ENCODE assay signal across 8 cellular contexts in the genomic region with DNA sequence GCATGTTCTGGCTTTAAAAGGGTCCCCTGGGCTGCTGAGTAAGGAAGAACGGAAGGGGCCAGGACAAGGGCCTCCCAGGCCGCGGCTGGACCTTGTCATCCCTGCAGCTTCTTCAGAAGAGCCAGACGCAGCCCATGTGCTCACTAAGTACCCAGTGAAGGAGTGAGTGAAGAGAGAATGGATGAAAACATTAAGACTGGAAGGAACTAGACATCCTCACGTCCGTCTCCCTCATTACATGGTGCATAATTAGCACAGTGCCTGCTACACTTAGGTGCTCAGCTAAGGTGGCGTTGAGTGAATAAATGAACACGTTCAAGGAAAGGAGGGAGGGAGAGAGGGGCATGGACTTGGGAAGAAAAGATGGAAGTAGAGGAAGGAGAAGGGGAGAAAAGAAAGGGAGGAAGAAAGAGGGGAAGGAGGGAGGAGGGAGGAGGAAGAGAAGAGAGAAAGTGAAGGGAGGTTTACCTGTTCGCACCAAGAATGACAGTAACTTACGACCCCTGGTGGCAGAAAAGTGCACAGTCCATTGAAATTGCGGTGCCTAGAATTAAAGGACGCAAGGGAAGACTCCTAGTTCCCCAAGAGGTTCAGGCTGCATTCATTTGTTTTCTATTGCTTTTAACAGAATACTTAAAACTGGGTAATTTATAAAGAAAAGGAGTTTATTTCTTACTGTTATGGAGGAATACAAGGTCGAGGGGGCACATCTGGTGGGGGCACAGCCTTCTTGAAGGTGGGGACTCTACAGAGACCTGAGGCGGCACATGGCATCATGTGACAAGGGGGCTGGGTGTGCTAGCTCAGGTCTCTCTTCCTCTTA.
DNase-seq lines count a peak whose midpoint lies in the region; ATAC-seq, FAIRE-seq and TF ChIP-seq lines count a peak whose summit lies in the region.

No MANE protein-coding gene starts in this region.

- no peak overlapping the region for H3K4me3 ChIP-seq in choroid plexus epithelial cell (ENCODE audit: low read depth, low read length)

- TF ChIP-seq CTCF in choroid plexus epithelial cell (conservative IDR thresholded peaks at IDR 0.05; ENCODE audit: low read depth, low read length), result peak; percentile 87

- FAIRE-seq in GM18507 (lab: Jason Lieb, UNC), result peak; percentile 75

- ATAC-seq in HG02588 (IDR thresholded peaks at IDR 0.05; ENCODE audit: unreplicated experiment), result no peak

- DNase-seq in 8988T (peak; percentile 51), GM18507 (ENCODE audit: extremely low spot score, insufficient read length, low read depth) (no peak), NCI-H2227 treated with DMSO at 0.1 percent for 48 hours (lab: John Stamatoyannopoulos, UW) (peak; percentile 66), choroid plexus epithelial cell (ENCODE audit: low read depth) (peak; percentile 75), medulla oblongata (ENCODE audit: extremely low spot score) (peak; percentile 88)
- DNase-seq in activated CD4-positive, alpha-beta T cell treated with anti-CD3 and anti-CD28 coated beads for 4 hours, result peak; percentile 59 to 74
- DNase-seq in stimulated activated CD8-positive, alpha-beta memory T cell treated with anti-CD3 and anti-CD28 coated beads, Interleukin-2, amount 100 ng/mL, for 48 hours (ENCODE audit: low read depth in 2 of 2), result peak; percentile 19 to 44
